ENCODE assay signal across 8 cellular contexts in the genomic region with DNA sequence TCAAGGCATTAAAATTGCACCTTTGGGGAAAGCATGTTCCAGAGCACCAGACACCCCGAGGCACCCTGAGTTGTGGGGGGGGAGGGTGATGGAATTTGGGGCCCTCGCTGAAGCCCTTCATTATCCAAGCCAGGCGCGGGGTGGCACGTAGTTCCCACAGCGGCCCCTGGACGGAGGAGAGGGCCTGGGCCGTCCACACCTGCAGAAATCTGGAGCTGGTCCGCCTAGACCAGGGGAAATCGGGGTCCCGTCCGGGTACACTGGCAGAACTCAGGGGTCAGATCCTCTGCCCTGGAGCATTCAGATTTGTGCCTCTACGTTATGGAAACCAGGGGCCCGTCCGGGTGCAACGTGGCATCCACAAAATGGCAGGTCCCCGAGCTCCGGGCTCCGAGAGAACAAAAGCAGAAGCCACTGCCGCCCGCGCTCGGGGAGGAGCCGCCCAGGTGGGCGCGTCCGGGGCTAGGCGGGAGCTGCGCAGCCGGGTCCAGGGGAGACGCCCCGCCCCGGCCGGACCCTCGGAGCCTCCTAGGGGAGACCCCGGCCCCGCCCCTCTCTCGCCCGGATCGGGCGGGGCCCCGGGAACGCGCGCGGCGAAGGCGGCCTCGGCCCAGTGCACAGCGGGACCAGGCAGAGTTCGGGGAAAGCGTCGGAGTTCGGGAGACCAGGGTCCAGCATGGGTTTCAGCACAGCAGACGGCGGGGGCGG. TPM values are rescaled to one million over a fixed set of nuclear protein-coding genes. Genes with fewer than 3 reads are reported as not detected.
DNase-seq lines count a peak whose midpoint lies in the region; ATAC-seq and TF ChIP-seq lines count a peak whose summit lies in the region.

A gene with protein sequence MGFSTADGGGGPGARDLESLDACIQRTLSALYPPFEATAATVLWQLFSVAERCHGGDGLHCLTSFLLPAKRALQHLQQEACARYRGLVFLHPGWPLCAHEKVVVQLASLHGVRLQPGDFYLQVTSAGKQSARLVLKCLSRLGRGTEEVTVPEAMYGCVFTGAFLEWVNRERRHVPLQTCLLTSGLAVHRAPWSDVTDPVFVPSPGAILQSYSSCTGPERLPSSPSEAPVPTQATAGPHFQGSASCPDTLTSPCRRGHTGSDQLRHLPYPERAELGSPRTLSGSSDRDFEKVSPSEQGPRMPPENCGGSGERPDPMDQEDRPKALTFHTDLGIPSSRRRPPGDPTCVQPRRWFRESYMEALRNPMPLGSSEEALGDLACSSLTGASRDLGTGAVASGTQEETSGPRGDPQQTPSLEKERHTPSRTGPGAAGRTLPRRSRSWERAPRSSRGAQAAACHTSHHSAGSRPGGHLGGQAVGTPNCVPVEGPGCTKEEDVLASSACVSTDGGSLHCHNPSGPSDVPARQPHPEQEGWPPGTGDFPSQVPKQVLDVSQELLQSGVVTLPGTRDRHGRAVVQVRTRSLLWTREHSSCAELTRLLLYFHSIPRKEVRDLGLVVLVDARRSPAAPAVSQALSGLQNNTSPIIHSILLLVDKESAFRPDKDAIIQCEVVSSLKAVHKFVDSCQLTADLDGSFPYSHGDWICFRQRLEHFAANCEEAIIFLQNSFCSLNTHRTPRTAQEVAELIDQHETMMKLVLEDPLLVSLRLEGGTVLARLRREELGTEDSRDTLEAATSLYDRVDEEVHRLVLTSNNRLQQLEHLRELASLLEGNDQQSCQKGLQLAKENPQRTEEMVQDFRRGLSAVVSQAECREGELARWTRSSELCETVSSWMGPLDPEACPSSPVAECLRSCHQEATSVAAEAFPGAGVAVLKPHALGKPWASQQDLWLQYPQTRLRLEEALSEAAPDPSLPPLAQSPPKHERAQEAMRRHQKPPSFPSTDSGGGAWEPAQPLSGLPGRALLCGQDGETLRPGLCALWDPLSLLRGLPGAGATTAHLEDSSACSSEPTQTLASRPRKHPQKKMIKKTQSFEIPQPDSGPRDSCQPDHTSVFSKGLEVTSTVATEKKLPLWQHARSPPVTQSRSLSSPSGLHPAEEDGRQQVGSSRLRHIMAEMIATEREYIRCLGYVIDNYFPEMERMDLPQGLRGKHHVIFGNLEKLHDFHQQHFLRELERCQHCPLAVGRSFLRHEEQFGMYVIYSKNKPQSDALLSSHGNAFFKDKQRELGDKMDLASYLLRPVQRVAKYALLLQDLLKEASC (N-terminal part only) (plus strand): TSS at position 613 of the 708 bp plus-strand sequence. CDS start 64 bp downstream, at position 677.

- H3K36me3 ChIP-seq in sigmoid colon, result no peaks in the 10 kb centered on the region

- H3K27ac Mint-ChIP-seq in T-helper 2 cell treated with Interferon-gamma antibody and Interleukin-4, amounts not matched to agents 5 μg/mL and 100 μg/mL, for 36 hours, result no peak within 1 kb of the TSS

- WGBS in sigmoid colon, 2 donors, result 8 to 11% methylated on average over 57 of the region's 57 CpGs

- H3K27me3 ChIP-seq in sigmoid colon, result peaks cover 16 to 62% (median 39%) of the 10 kb centered on the region in 3 donors

- peak within 1 kb of the TSS; percentile 19 for H3K4me3 Mint-ChIP-seq in T-helper 2 cell treated with Interferon-gamma antibody and Interleukin-4, amounts not matched to agents 5 μg/mL and 100 μg/mL, for 36 hours

- H3K9me3 Mint-ChIP-seq in T-helper 2 cell treated with Interferon-gamma antibody and Interleukin-4, amounts not matched to agents 5 μg/mL and 100 μg/mL, for 36 hours, result no peaks in the 10 kb centered on the region

- H3K4me1 Mint-ChIP-seq in T-helper 2 cell treated with Interferon-gamma antibody and Interleukin-4, amounts not matched to agents 5 μg/mL and 100 μg/mL, for 36 hours (ENCODE audit: low read depth), result no peaks in the 10 kb centered on the region

- TF ChIP-seq EP300 in sigmoid colon (IDR thresholded peaks at IDR 0.05), result no peak

- H3K9me3 ChIP-seq in sigmoid colon, result no peaks in the 10 kb centered on the region

- peaks cover 0 to 11% (median 5%) of the 10 kb centered on the region in 4 donors for H3K4me1 ChIP-seq in sigmoid colon

- TF ChIP-seq POLR2A in sigmoid colon (IDR thresholded peaks at IDR 0.05), result no peak

- intact Hi-C loops in sigmoid colon (cut with DNase I), result no loop called here

- ATAC-seq in esophagus mucosa (peak; percentile 53), HG03439 (IDR thresholded peaks at IDR 0.05; ENCODE audit: unreplicated experiment) (no peak), HG03045 (IDR thresholded peaks at IDR 0.05; ENCODE audit: unreplicated experiment) (no peak)

- H3K27ac ChIP-seq in sigmoid colon, result no peak within 1 kb of the TSS

- H3K27me3 Mint-ChIP-seq in T-helper 2 cell treated with Interferon-gamma antibody and Interleukin-4, amounts not matched to agents 5 μg/mL and 100 μg/mL, for 36 hours (ENCODE audit: low read depth), result peaks cover 46% of the 10 kb centered on the region

- peak within 1 kb of the TSS in 3 of 4 donors; percentile 34 to 47 (median 46) for H3K4me3 ChIP-seq in sigmoid colon

- DNase-seq in T-helper 2 cell treated with Interferon-gamma antibody and Interleukin-4, amounts not matched to agents 5 μg/mL and 100 μg/mL, for 36 hours (ENCODE audit: low spot score), result no peak
- DNase-seq in T-helper 2 cell (no peak), NCI-H524 (lab: John Stamatoyannopoulos, UW) (peak; percentile 90 to 95), sigmoid colon (no peak)
- no peak for DNase-seq in effector CD4-positive, alpha-beta T cell

- TF ChIP-seq CTCF in sigmoid colon (IDR thresholded peaks at IDR 0.05), result no peak

- H3K36me3 Mint-ChIP-seq in T-helper 2 cell treated with Interferon-gamma antibody and Interleukin-4, amounts not matched to agents 5 μg/mL and 100 μg/mL, for 36 hours (ENCODE audit: low read depth), result no peaks in the 10 kb centered on the region

RNA-seq across cellular contexts. Expression of the gene that starts here (rescaled TPM):
- 0.36 TPM for total RNA-seq in esophagus mucosa
- total RNA-seq in sigmoid colon, result 1 to 10 TPM in 1 of 4 donors, under 1 TPM in 3; 0.14 to 1.9 (median 0.43) TPM
- polyA plus RNA-seq in sigmoid colon, result under 1 TPM in 1 of 3 donors, not detected in 2; 0.04 TPM

Comparison
In these comparisons a context has a peak if more than half of its experiments do, and no peak if none do; other contexts are left out.
1. Peak in ATAC-seq in esophagus mucosa; RNA of the gene not detected or under 1 TPM.
2. DNase-seq: peak in NCI-H524 (2 of 2); none in T-helper 2 cell treated with Interferon-gamma antibody and Interleukin-4, amounts not matched to agents 5 μg/mL and 100 μg/mL, for 36 hours (single experiment), T-helper 2 cell (0 of 5), sigmoid colon (single experiment) and effector CD4-positive, alpha-beta T cell (single experiment).